In the genomic region with DNA sequence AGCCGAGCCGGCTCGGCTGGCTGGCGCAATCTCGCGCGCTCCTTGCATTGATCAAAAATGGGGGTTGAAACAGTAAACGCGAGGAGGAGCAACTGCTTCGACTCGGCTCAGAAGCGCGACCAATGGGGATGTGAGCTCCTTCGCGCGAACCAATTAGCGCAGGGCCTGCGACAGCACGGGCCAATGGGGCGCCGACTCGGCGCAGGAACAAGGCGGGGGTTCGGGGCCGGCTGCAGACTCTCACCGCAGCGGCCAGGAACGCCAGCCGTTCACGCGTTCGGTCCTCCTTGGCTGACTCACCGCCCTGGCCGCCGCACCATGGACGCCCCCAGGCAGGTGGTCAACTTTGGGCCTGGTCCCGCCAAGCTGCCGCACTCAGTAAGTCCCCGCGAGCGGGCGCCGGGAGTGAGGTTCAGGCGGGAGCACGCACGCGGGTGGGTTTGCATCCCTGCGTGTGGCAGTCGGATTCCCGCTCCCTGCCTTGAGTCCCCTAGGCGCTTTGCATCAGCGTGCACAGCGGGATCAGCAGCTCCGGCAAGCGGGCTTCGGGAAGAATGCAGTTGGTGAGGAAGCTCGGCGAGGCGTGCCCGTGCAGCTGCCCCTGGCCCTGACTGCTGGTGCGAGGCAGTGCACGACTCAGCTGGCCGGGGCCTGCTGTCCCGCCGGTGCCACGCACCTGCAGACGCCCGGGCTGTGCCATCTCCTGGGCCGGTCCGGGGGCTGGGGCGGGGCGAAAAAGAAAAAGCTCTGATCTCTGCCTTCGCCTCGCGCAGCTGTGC, we compare ENCODE assay signal across 1 cellular context.
TF ChIP-seq lines count a peak whose summit lies in the region.

A gene (plus strand): TSS at position 233 of the 779 bp plus-strand sequence. CDS start 86 bp downstream, at position 319.

TF ChIP-seq in A549, 52 proteins besides CTCF, POLR2A, EP300 and RAD21 (continued from another document):
- TF ChIP-seq, protein P1, sequence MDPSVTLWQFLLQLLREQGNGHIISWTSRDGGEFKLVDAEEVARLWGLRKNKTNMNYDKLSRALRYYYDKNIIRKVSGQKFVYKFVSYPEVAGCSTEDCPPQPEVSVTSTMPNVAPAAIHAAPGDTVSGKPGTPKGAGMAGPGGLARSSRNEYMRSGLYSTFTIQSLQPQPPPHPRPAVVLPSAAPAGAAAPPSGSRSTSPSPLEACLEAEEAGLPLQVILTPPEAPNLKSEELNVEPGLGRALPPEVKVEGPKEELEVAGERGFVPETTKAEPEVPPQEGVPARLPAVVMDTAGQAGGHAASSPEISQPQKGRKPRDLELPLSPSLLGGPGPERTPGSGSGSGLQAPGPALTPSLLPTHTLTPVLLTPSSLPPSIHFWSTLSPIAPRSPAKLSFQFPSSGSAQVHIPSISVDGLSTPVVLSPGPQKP (IDR thresholded peaks at IDR 0.05; ENCODE audit: low read depth, low read length): no peak
- TF ChIP-seq NFE2L2 (conservative IDR thresholded peaks at IDR 0.05; ENCODE audit: low read length): no peak
- no peak for TF ChIP-seq HOXB5 (CRISPR knock-in tag; IDR thresholded peaks at IDR 0.05)
- no peak for TF ChIP-seq BHLHE40 (IDR thresholded peaks at IDR 0.05; ENCODE audit: low read depth, low read length)
- peak; percentile 79 for TF ChIP-seq RFX5 (IDR thresholded peaks at IDR 0.05)
- no peak for TF ChIP-seq CBX8 (IDR thresholded peaks at IDR 0.05)
- no peak for TF ChIP-seq NR3C1 (IDR thresholded peaks at IDR 0.05)
- TF ChIP-seq, protein P2, sequence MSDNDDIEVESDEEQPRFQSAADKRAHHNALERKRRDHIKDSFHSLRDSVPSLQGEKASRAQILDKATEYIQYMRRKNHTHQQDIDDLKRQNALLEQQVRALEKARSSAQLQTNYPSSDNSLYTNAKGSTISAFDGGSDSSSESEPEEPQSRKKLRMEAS (IDR thresholded peaks at IDR 0.05): peak; percentile 77
- peak; percentile 72 to 92; a peak in 4 of 5 replicates for TF ChIP-seq JUN (IDR thresholded peaks at IDR 0.05)
- TF ChIP-seq RCOR1 (IDR thresholded peaks at IDR 0.05; ENCODE audit: low read depth, low read length): no peak
- no peak for TF ChIP-seq TP53 (CRISPR knock-in tag; IDR thresholded peaks at IDR 0.05)
- TF ChIP-seq ESRRA (IDR thresholded peaks at IDR 0.05; ENCODE audit: borderline replicate concordance, low read length): no peak
- no peak for TF ChIP-seq HOXB13 (CRISPR knock-in tag; IDR thresholded peaks at IDR 0.05; ENCODE audit: low read depth)
- TF ChIP-seq FOSL2 (IDR thresholded peaks at IDR 0.05): 0 out of 2 replicates have a peak, but pooled peaks have one; percentile 10
- peak; percentile 75 for TF ChIP-seq FOSL2 (CRISPR knock-in tag; IDR thresholded peaks at IDR 0.05)
- TF ChIP-seq CHD4 (IDR thresholded peaks at IDR 0.05; ENCODE audit: borderline replicate concordance): no peak
- no peak for TF ChIP-seq SMC3 (IDR thresholded peaks at IDR 0.05)
- TF ChIP-seq, protein P3, sequence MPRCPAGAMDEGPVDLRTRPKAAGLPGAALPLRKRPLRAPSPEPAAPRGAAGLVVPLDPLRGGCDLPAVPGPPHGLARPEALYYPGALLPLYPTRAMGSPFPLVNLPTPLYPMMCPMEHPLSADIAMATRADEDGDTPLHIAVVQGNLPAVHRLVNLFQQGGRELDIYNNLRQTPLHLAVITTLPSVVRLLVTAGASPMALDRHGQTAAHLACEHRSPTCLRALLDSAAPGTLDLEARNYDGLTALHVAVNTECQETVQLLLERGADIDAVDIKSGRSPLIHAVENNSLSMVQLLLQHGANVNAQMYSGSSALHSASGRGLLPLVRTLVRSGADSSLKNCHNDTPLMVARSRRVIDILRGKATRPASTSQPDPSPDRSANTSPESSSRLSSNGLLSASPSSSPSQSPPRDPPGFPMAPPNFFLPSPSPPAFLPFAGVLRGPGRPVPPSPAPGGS (IDR thresholded peaks at IDR 0.05): peak; percentile 81; the same call in 2 of the 3 replicates
- no peak for TF ChIP-seq SREBF2 (IDR thresholded peaks at IDR 0.05)
- TF ChIP-seq RNF2 (IDR thresholded peaks at IDR 0.05; ENCODE audit: borderline replicate concordance, low read depth): no peak
- TF ChIP-seq ZFP36 (IDR thresholded peaks at IDR 0.05; ENCODE audit: borderline replicate concordance, partially characterized antibody): no peak
- no peak for TF ChIP-seq RARB (CRISPR knock-in tag; IDR thresholded peaks at IDR 0.05)
- TF ChIP-seq, protein P4, sequence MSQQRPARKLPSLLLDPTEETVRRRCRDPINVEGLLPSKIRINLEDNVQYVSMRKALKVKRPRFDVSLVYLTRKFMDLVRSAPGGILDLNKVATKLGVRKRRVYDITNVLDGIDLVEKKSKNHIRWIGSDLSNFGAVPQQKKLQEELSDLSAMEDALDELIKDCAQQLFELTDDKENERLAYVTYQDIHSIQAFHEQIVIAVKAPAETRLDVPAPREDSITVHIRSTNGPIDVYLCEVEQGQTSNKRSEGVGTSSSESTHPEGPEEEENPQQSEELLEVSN (IDR thresholded peaks at IDR 0.05; ENCODE audit: borderline replicate concordance, low read depth): peak; percentile 72
- no peak for TF ChIP-seq KDM5A (IDR thresholded peaks at IDR 0.05)
- no peak for TF ChIP-seq FOXS1 (CRISPR knock-in tag; IDR thresholded peaks at IDR 0.05)
